Comparison of ENCODE assay signal across 8 cellular contexts in the genomic region with DNA sequence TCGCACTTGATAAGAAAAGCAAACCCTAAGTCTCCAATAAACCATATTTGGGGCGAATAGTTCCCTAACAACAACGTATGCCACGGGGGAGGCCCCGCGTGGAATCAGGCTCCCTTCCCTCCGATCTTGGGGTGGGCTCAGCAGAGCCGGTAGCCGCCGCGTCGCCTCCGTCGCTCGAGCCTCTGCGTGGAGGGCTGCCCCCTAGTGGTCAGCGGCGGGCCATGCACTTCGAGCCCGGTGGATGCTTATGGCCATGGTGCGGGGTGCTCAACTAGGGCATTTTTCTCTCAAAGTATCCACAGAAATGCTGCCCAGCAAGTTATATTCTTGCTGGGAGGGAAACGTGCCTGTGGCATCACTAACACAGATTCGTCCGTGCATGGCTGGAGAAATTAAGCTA.
DNase-seq lines count a peak whose midpoint lies in the region; ATAC-seq and TF ChIP-seq lines count a peak whose summit lies in the region.
"Not testable (repeated sequence)": the region's sequence is repeated elsewhere in the genome, so short reads cannot be mapped to it uniquely, and the experiment has no call there.

No MANE protein-coding gene starts in this region.

- intact Hi-C loops in Right ventricle myocardium superior (cut with DNase I); psoas muscle (cut with DNase I): not testable (repeated sequence)

- TF ChIP-seq CTCF in GM12873 (IDR thresholded peaks at IDR 0.05; ENCODE audit: insufficient read depth, low read depth, low read length, missing control alignments) (peak; percentile 43), psoas muscle (IDR thresholded peaks at IDR 0.05) (peak; percentile 59)

- not testable (repeated sequence) for H3K9me3 ChIP-seq in psoas muscle

- H3K36me3 ChIP-seq in psoas muscle (ENCODE audit: insufficient read depth in 1 of 2, low read depth in 1 of 2) = not testable (repeated sequence)

- WGBS in psoas muscle, 3 donors = 0 to 1% (median 0%) methylated on average over 14 of the region's 24 CpGs

- ATAC-seq in GM21529 (IDR thresholded peaks at IDR 0.05; ENCODE audit: unreplicated experiment) (peak; percentile 56), HG03378 (IDR thresholded peaks at IDR 0.05; ENCODE audit: unreplicated experiment) (peak; percentile 57), Right ventricle myocardium superior (ENCODE audit: poor library complexity) (peak; percentile 94), psoas muscle (peak; percentile 81 to 89 (median 82))
- ATAC-seq in stimulated activated naive CD8-positive, alpha-beta T cell treated with anti-CD3 and anti-CD28 coated beads, Interleukin-15, Interleukin-2, amounts not matched to agents 100 U/mL and 50 U/mL, for 24 hours = peak; percentile 69

- H3K27me3 Mint-ChIP-seq in activated naive CD8-positive, alpha-beta T cell treated with anti-CD3 and anti-CD28 coated beads for 36 hours = not testable (repeated sequence)

- H3K27me3 ChIP-seq in psoas muscle (ENCODE audit: insufficient read depth in 3 of 3, low read length in 2 of 3) = not testable (repeated sequence)

- not testable (repeated sequence) for H3K4me3 Mint-ChIP-seq in activated naive CD8-positive, alpha-beta T cell treated with anti-CD3 and anti-CD28 coated beads for 36 hours

- not testable (repeated sequence) for H3K4me1 Mint-ChIP-seq in activated naive CD8-positive, alpha-beta T cell treated with anti-CD3 and anti-CD28 coated beads for 36 hours

- peak; percentile 92 for DNase-seq in activated CD4-positive, CD25-positive, alpha-beta regulatory T cell treated with anti-CD3 and anti-CD28 coated beads, Interleukin-2, amount 50 U/mL, for 16 hours (ENCODE audit: low read depth, low spot score)
- peak; percentile 95 for DNase-seq in activated naive CD8-positive, alpha-beta T cell treated with anti-CD3 and anti-CD28 coated beads for 36 hours
- peak; percentile 97 for DNase-seq in Right ventricle myocardium superior
- peak; percentile 90 to 94 for DNase-seq in psoas muscle
- DNase-seq in stimulated activated naive CD8-positive, alpha-beta T cell treated with anti-CD3 and anti-CD28 coated beads, Interleukin-15, Interleukin-2, amounts not matched to agents 100 U/mL and 50 U/mL, for 24 hours = peak; percentile 98

- not testable (repeated sequence) for H3K27ac Mint-ChIP-seq in activated naive CD8-positive, alpha-beta T cell treated with anti-CD3 and anti-CD28 coated beads for 36 hours

- not testable (repeated sequence) for H3K27ac ChIP-seq in psoas muscle

- H3K9me3 Mint-ChIP-seq in activated naive CD8-positive, alpha-beta T cell treated with anti-CD3 and anti-CD28 coated beads for 36 hours = not testable (repeated sequence)

- H3K36me3 Mint-ChIP-seq in activated naive CD8-positive, alpha-beta T cell treated with anti-CD3 and anti-CD28 coated beads for 36 hours = not testable (repeated sequence)

- peak overlapping the region; percentile 45 for H3K4me3 ChIP-seq in psoas muscle

- not testable (repeated sequence) for H3K4me1 ChIP-seq in psoas muscle
